8 cellular contexts compared by ENCODE assay signal in the genomic region with DNA sequence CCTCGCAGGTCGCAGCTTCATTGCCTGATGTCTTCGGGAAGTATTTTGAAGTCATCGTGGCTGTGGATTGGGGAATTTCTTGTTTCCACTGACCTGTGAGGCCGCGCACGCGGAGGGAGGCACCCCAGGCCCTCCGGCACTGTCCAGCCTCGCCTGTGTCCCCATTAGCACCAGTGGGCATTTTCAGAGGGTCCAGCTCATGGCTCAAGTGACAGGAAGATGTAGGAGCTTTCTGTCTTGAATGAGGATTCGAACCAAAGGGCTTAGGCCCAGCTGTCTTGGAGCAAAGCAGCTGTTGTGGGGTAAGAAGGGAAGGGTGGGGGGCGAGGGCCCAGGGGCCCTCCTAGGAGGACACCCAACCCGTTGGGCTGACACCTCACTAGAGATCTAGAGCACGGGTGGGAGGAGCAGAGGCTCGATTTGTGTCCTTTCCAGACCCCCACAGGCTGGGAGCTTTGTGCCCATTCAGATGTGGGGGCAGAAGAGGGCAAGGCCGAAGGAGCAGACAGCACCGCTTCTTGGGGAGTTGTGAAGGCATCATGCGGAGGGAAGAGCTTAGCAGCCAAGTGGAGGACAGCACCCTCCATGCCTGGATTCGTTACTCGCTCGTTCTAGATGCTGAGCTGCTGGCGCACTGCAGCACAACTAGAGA. TPM values are rescaled to one million over a fixed set of nuclear protein-coding genes. Genes with fewer than 3 reads are reported as not detected.
DNase-seq lines count a peak whose midpoint lies in the region; ATAC-seq and TF ChIP-seq lines count a peak whose summit lies in the region.

No MANE protein-coding gene starts in this region.

- H4K20me1 ChIP-seq in BLaER1 treated with 17β-estradiol and CSF1 and Interleukin-3, amounts not matched to agents 10 nM and 100 nM, result no peaks in the 10 kb centered on the region
- no peaks in the 10 kb centered on the region for H4K20me1 ChIP-seq in Karpas-422 (ENCODE audit: insufficient read depth, low read depth, low read length)

- POLR2A ChIA-PET in naive thymus-derived CD8-positive, alpha-beta T cell (lab: Charles Lee), result interaction anchor here (1.5 kb wide), 1 partner anchor 85 kb away, joined by 7 read pairs; a partner anchor contains a TSS

- peak overlapping the region; percentile 83 to 97 (median 92) for H3K9ac ChIP-seq in BLaER1 treated with 17β-estradiol and CSF1 and Interleukin-3, amounts not matched to agents 10 nM and 100 nM
- peak overlapping the region; percentile 87 for H3K9ac ChIP-seq in Karpas-422 (ENCODE audit: low read length)

- peaks cover 10 to 52% (median 44%) of the 10 kb centered on the region in 11 experiments for H3K9me3 ChIP-seq in BLaER1 treated with 17β-estradiol and CSF1 and Interleukin-3, amounts not matched to agents 10 nM and 100 nM (replicated peaks in 1 of 11)
- H3K9me3 ChIP-seq in Karpas-422 (ENCODE audit: low read length), result peaks cover 8% of the 10 kb centered on the region; the same call in 1 of the 2 replicates

- peaks cover 8 to 18% (median 13%) of the 10 kb centered on the region in 10 experiments for H3K4me1 ChIP-seq in BLaER1 treated with 17β-estradiol and CSF1 and Interleukin-3, amounts not matched to agents 10 nM and 100 nM
- peaks cover 13% of the 10 kb centered on the region for H3K4me1 ChIP-seq in Karpas-422 (ENCODE audit: low read length)

- peaks cover 46 to 49% (median 48%) of the 10 kb centered on the region in 11 experiments for H3K36me3 ChIP-seq in BLaER1 treated with 17β-estradiol and CSF1 and Interleukin-3, amounts not matched to agents 10 nM and 100 nM
- H3K36me3 ChIP-seq in Karpas-422 (ENCODE audit: insufficient read depth, low read length), result peaks cover 43% of the 10 kb centered on the region

- H3K4me2 ChIP-seq in BLaER1 treated with 17β-estradiol and CSF1 and Interleukin-3, amounts not matched to agents 10 nM and 100 nM, result peak overlapping the region; percentile 93 to 100 (median 97)
- H3K4me2 ChIP-seq in Karpas-422 (ENCODE audit: low read depth, low read length, poor library complexity, severe bottlenecking), result peak overlapping the region; percentile 93

- peaks cover 39% of the 10 kb centered on the region for H3K79me2 ChIP-seq in Karpas-422 (ENCODE audit: low read length)

- H3K27me3 ChIP-seq in BLaER1 treated with 17β-estradiol and CSF1 and Interleukin-3, amounts not matched to agents 10 nM and 100 nM, result no peaks in the 10 kb centered on the region
- H3K27me3 ChIP-seq in Karpas-422 (ENCODE audit: low read length), result no peaks in the 10 kb centered on the region
- no peaks in the 10 kb centered on the region for H3K27me3 ChIP-seq in dorsolateral prefrontal cortex

- intact Hi-C loops in dorsolateral prefrontal cortex (cut with DNase I), result loop anchor here (1.0 to 5.0 kb wide), 7 partner anchors 84 to 307 kb away; a partner anchor contains a TSS

- peak overlapping the region; percentile 66 to 97 (median 95) for H3K27ac Mint-ChIP-seq in naive thymus-derived CD8-positive, alpha-beta T cell

- peak overlapping the region; percentile 82 to 97 (median 94) for H3K4me3 Mint-ChIP-seq in naive thymus-derived CD8-positive, alpha-beta T cell

- ATAC-seq in naive thymus-derived CD8-positive, alpha-beta T cell, result no peak
- no peak for ATAC-seq in HG02885 (IDR thresholded peaks at IDR 0.05; ENCODE audit: poor library complexity, unreplicated experiment)
- ATAC-seq in GM21528 (IDR thresholded peaks at IDR 0.05; ENCODE audit: low FRiP score, unreplicated experiment), result no peak
- no peak for ATAC-seq in GM18907 (IDR thresholded peaks at IDR 0.05; ENCODE audit: unreplicated experiment)
- ATAC-seq in GM19397 (IDR thresholded peaks at IDR 0.05; ENCODE audit: unreplicated experiment), result no peak

- DNase-seq in Karpas-422 (no peak), dorsolateral prefrontal cortex (peak in 1 of 10 donors; percentile 21)
- peak in 2 of 10 donors; percentile 2 to 62 for DNase-seq in naive thymus-derived CD8-positive, alpha-beta T cell

- peaks cover 14 to 38% (median 29%) of the 10 kb centered on the region in 4 donors for H3K4me1 Mint-ChIP-seq in naive thymus-derived CD8-positive, alpha-beta T cell

- peaks cover 5 to 23% (median 12%) of the 10 kb centered on the region in 9 donors for H3K9me3 Mint-ChIP-seq in naive thymus-derived CD8-positive, alpha-beta T cell

- no peaks in the 10 kb centered on the region for H3K27me3 Mint-ChIP-seq in naive thymus-derived CD8-positive, alpha-beta T cell

- H3K36me3 Mint-ChIP-seq in naive thymus-derived CD8-positive, alpha-beta T cell, result peaks cover 34 to 53% (median 44%) of the 10 kb centered on the region in 3 donors

- peak overlapping the region; percentile 81 to 93 (median 88) for H3K27ac ChIP-seq in BLaER1 treated with 17β-estradiol and CSF1 and Interleukin-3, amounts not matched to agents 10 nM and 100 nM
- H3K27ac ChIP-seq in Karpas-422 (ENCODE audit: low read length) (no peak overlapping the region), dorsolateral prefrontal cortex (peak overlapping the region in 56 of 59 donors; percentile 26 to 96 (median 87))

- peak overlapping the region; percentile 58; the same call in 1 of the 2 replicates for H2AFZ ChIP-seq in Karpas-422 (ENCODE audit: low read length)

- peak overlapping the region; percentile 62 to 89 (median 83) for H3K4me3 ChIP-seq in BLaER1 treated with 17β-estradiol and CSF1 and Interleukin-3, amounts not matched to agents 10 nM and 100 nM
- peak overlapping the region; percentile 79 for H3K4me3 ChIP-seq in Karpas-422 (ENCODE audit: low read length)
- H3K4me3 ChIP-seq in dorsolateral prefrontal cortex, result peak overlapping the region; percentile 60 to 99 (median 92)

- TF ChIP-seq CTCF in dorsolateral prefrontal cortex (IDR thresholded peaks at IDR 0.05 in 54 of 56, conservative IDR thresholded peaks at IDR 0.05 in 2 of 56; ENCODE audit: low read depth in 1 of 56, partially characterized antibody in 56 of 56), result no peak

- no peaks in the 10 kb centered on the region for H3K9me2 ChIP-seq in Karpas-422 (replicated peaks; ENCODE audit: insufficient read depth, low read length)

RNA-seq across cellular contexts. Expression of a gene that starts 0.9 kb away (rescaled TPM):
- total RNA-seq in Karpas-422 (2014; rRNA removed; shearing (Covaris generic); ENCODE audit: low replicate concordance), result 18.0 and 28.4 TPM in 2 replicates
- total RNA-seq in dorsolateral prefrontal cortex, result 10 to 100 TPM; 24.5 to 48.8 (median 36.0) TPM
- total RNA-seq in naive thymus-derived CD8-positive, alpha-beta T cell, result 10 to 100 TPM; 28.0 to 28.2 TPM
- 1 to 10 TPM; 1.9 to 4.7 (median 4.6) TPM for polyA plus RNA-seq in naive thymus-derived CD8-positive, alpha-beta T cell
